In the genomic region with DNA sequence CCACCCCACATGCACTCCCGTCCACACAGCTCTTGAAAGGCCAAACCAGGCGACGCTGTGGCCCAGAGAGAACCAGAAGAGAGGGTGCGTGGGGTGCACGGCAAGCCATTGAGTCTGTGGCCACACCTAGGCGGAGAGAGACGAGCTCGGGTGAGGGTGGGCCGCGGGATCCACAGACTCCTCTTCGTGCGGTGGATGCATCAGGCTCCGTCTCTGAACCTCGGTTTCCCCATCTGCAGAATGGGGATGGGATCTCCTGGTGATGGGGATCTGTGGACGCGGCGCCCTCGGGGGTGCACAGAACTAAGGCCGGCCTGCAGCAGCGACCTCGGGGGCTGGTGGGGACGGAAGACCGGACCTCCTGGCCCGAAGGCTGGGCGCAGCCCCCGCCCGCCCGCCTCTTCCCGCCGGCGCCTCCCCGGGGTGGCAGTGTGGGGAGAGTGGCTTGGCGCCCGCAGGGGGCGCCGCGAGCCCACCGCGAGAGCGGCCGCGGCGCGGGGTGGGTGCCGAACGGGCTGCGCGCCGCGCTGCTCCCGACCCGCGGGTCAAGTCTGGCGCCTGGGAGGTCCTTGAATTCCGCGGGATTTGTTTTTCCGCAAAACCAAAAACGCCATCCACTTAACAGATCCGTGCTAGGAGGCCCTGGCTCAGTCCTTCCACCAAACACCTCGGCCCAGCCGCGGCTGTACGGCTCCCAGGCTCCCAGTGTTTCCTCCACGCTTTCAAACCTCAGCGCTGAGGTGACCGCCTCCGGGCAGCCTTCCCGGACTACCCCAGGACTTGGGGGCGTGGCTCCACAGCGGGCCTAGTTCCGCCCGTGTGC, we compare ENCODE assay signal across 1 cellular context.
TF ChIP-seq lines count a peak whose summit lies in the region.

No MANE protein-coding gene starts in this region.

TF ChIP-seq in HepG2, 621 proteins besides CTCF, POLR2A, EP300 and RAD21 (continues in another document):
- TF ChIP-seq, protein P1, sequence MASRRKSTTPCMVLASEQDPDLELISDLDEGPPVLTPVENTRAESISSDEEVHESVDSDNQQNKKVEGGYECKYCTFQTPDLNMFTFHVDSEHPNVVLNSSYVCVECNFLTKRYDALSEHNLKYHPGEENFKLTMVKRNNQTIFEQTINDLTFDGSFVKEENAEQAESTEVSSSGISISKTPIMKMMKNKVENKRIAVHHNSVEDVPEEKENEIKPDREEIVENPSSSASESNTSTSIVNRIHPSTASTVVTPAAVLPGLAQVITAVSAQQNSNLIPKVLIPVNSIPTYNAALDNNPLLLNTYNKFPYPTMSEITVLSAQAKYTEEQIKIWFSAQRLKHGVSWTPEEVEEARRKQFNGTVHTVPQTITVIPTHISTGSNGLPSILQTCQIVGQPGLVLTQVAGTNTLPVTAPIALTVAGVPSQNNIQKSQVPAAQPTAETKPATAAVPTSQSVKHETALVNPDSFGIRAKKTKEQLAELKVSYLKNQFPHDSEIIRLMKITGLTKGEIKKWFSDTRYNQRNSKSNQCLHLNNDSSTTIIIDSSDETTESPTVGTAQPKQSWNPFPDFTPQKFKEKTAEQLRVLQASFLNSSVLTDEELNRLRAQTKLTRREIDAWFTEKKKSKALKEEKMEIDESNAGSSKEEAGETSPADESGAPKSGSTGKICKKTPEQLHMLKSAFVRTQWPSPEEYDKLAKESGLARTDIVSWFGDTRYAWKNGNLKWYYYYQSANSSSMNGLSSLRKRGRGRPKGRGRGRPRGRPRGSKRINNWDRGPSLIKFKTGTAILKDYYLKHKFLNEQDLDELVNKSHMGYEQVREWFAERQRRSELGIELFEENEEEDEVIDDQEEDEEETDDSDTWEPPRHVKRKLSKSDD (CRISPR knock-in tag; IDR thresholded peaks at IDR 0.05; ENCODE audit: low read depth), result no peak
- no peak for TF ChIP-seq FOXK1 (CRISPR knock-in tag; IDR thresholded peaks at IDR 0.05; ENCODE audit: borderline replicate concordance, low read depth)
- TF ChIP-seq, protein P2, sequence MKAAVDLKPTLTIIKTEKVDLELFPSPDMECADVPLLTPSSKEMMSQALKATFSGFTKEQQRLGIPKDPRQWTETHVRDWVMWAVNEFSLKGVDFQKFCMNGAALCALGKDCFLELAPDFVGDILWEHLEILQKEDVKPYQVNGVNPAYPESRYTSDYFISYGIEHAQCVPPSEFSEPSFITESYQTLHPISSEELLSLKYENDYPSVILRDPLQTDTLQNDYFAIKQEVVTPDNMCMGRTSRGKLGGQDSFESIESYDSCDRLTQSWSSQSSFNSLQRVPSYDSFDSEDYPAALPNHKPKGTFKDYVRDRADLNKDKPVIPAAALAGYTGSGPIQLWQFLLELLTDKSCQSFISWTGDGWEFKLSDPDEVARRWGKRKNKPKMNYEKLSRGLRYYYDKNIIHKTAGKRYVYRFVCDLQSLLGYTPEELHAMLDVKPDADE (CRISPR knock-in tag; IDR thresholded peaks at IDR 0.05), result no peak
- TF ChIP-seq PAWR (CRISPR knock-in tag; IDR thresholded peaks at IDR 0.05; ENCODE audit: borderline replicate concordance), result no peak
- no peak for TF ChIP-seq ZNF557 (CRISPR knock-in tag; IDR thresholded peaks at IDR 0.05)
- TF ChIP-seq, protein P3, sequence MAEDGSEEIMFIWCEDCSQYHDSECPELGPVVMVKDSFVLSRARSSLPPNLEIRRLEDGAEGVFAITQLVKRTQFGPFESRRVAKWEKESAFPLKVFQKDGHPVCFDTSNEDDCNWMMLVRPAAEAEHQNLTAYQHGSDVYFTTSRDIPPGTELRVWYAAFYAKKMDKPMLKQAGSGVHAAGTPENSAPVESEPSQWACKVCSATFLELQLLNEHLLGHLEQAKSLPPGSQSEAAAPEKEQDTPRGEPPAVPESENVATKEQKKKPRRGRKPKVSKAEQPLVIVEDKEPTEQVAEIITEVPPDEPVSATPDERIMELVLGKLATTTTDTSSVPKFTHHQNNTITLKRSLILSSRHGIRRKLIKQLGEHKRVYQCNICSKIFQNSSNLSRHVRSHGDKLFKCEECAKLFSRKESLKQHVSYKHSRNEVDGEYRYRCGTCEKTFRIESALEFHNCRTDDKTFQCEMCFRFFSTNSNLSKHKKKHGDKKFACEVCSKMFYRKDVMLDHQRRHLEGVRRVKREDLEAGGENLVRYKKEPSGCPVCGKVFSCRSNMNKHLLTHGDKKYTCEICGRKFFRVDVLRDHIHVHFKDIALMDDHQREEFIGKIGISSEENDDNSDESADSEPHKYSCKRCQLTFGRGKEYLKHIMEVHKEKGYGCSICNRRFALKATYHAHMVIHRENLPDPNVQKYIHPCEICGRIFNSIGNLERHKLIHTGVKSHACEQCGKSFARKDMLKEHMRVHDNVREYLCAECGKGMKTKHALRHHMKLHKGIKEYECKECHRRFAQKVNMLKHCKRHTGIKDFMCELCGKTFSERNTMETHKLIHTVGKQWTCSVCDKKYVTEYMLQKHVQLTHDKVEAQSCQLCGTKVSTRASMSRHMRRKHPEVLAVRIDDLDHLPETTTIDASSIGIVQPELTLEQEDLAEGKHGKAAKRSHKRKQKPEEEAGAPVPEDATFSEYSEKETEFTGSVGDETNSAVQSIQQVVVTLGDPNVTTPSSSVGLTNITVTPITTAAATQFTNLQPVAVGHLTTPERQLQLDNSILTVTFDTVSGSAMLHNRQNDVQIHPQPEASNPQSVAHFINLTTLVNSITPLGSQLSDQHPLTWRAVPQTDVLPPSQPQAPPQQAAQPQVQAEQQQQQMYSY (CRISPR knock-in tag; IDR thresholded peaks at IDR 0.05), result no peak
- no peak for TF ChIP-seq BORCS8-MEF2B (CRISPR knock-in tag; IDR thresholded peaks at IDR 0.05)
- TF ChIP-seq ZNF20 (CRISPR knock-in tag; IDR thresholded peaks at IDR 0.05), result no peak
- no peak for TF ChIP-seq ZIK1 (CRISPR knock-in tag; IDR thresholded peaks at IDR 0.05; ENCODE audit: borderline replicate concordance, low read depth)
- TF ChIP-seq HNF1A (IDR thresholded peaks at IDR 0.05; ENCODE audit: low read depth), result no peak
- TF ChIP-seq HNF1A (CRISPR knock-in tag; IDR thresholded peaks at IDR 0.05; ENCODE audit: borderline replicate concordance), result no peak
- TF ChIP-seq ZNF501 (CRISPR knock-in tag; IDR thresholded peaks at IDR 0.05), result no peak
- no peak for TF ChIP-seq ZNF276 (CRISPR knock-in tag; IDR thresholded peaks at IDR 0.05; ENCODE audit: low read depth)
- TF ChIP-seq ZNF784 (CRISPR knock-in tag; IDR thresholded peaks at IDR 0.05; ENCODE audit: borderline replicate concordance), result no peak
- no peak for TF ChIP-seq YY1 (IDR thresholded peaks at IDR 0.05; ENCODE audit: insufficient read depth, insufficient replicate concordance, low read depth, low read length)
- TF ChIP-seq ZNF777 (CRISPR knock-in tag; IDR thresholded peaks at IDR 0.05), result peak; percentile 52; the same call in 1 of the 2 replicates
- 0 out of 2 replicates have a peak, but pooled peaks have one; percentile 28 for TF ChIP-seq MTF2 (CRISPR knock-in tag; IDR thresholded peaks at IDR 0.05; ENCODE audit: borderline replicate concordance)
- no peak for TF ChIP-seq SKI (IDR thresholded peaks at IDR 0.05; ENCODE audit: partially characterized antibody)
- 0 out of 2 replicates have a peak, but pooled peaks have one; percentile 22 for TF ChIP-seq HDAC1 (CRISPR knock-in tag; IDR thresholded peaks at IDR 0.05)
- no peak for TF ChIP-seq ZNF839 (CRISPR knock-in tag; IDR thresholded peaks at IDR 0.05; ENCODE audit: borderline replicate concordance)
- no peak for TF ChIP-seq MXI1 (IDR thresholded peaks at IDR 0.05; ENCODE audit: borderline replicate concordance, low read depth, low read length)
- 0 out of 2 replicates have a peak, but pooled peaks have one; percentile 18 for TF ChIP-seq MEIS2 (CRISPR knock-in tag; IDR thresholded peaks at IDR 0.05)
- TF ChIP-seq ZNF350 (CRISPR knock-in tag; IDR thresholded peaks at IDR 0.05; ENCODE audit: borderline replicate concordance, low read depth), result no peak
- TF ChIP-seq, protein P4, sequence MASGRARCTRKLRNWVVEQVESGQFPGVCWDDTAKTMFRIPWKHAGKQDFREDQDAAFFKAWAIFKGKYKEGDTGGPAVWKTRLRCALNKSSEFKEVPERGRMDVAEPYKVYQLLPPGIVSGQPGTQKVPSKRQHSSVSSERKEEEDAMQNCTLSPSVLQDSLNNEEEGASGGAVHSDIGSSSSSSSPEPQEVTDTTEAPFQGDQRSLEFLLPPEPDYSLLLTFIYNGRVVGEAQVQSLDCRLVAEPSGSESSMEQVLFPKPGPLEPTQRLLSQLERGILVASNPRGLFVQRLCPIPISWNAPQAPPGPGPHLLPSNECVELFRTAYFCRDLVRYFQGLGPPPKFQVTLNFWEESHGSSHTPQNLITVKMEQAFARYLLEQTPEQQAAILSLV (CRISPR knock-in tag; IDR thresholded peaks at IDR 0.05; ENCODE audit: borderline replicate concordance), result no peak
- peak; percentile 41; the same call in 1 of the 2 replicates for TF ChIP-seq ZNF121 (CRISPR knock-in tag; IDR thresholded peaks at IDR 0.05)
- TF ChIP-seq HNRNPLL (IDR thresholded peaks at IDR 0.05; ENCODE audit: low read depth, low read length, poor library complexity, severe bottlenecking), result peak; percentile 26
- TF ChIP-seq, protein P5, sequence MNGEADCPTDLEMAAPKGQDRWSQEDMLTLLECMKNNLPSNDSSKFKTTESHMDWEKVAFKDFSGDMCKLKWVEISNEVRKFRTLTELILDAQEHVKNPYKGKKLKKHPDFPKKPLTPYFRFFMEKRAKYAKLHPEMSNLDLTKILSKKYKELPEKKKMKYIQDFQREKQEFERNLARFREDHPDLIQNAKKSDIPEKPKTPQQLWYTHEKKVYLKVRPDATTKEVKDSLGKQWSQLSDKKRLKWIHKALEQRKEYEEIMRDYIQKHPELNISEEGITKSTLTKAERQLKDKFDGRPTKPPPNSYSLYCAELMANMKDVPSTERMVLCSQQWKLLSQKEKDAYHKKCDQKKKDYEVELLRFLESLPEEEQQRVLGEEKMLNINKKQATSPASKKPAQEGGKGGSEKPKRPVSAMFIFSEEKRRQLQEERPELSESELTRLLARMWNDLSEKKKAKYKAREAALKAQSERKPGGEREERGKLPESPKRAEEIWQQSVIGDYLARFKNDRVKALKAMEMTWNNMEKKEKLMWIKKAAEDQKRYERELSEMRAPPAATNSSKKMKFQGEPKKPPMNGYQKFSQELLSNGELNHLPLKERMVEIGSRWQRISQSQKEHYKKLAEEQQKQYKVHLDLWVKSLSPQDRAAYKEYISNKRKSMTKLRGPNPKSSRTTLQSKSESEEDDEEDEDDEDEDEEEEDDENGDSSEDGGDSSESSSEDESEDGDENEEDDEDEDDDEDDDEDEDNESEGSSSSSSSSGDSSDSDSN (CRISPR knock-in tag; IDR thresholded peaks at IDR 0.05), result peak; percentile 17; the same call in 1 of the 2 replicates
- no peak for TF ChIP-seq NFE2 (CRISPR knock-in tag; IDR thresholded peaks at IDR 0.05)
- TF ChIP-seq ZBTB33 (CRISPR knock-in tag; IDR thresholded peaks at IDR 0.05), result no peak
- no peak for TF ChIP-seq POGZ (CRISPR knock-in tag; IDR thresholded peaks at IDR 0.05)
- TF ChIP-seq AHR (CRISPR knock-in tag; IDR thresholded peaks at IDR 0.05), result no peak
- TF ChIP-seq ZFY (CRISPR knock-in tag; IDR thresholded peaks at IDR 0.05), result peak; percentile 41; the same call in 1 of the 2 replicates
